In genomic region chr12:52036587-52037171, GRCh38 we compare ENCODE assay signal across 8 cellular contexts. TPM values are rescaled to one million over a fixed set of nuclear protein-coding genes. Genes with fewer than 3 reads are reported as not detected.
A peak's percentile ranks its signal among the peaks of the same experiment; 100 is the strongest.
DNase-seq lines count a peak whose midpoint lies in the region; ATAC-seq lines count a peak whose summit lies in the region.

No MANE protein-coding gene starts in this region.

- DNase-seq in Daoy (ENCODE audit: low read depth), result peak; percentile 72
- peak; percentile 78 for DNase-seq in HCEC 1CT
- peak; percentile 33 for DNase-seq in NCI-H2107 treated with DMSO at 0.1 percent for 48 hours (lab: John Stamatoyannopoulos, UW; ENCODE audit: unreplicated experiment)
- DNase-seq in activated CD4-positive, alpha-beta T cell treated with anti-CD3 and anti-CD28 coated beads, Interleukin-2, amount 10 ng/mL, durations not matched to agents 24 days and 14 days, result peak; percentile 95
- peak; percentile 90 for DNase-seq in left kidney (ENCODE audit: low read depth, low spot score)
- DNase-seq in stimulated activated CD4-positive, alpha-beta T cell treated with anti-CD3 and anti-CD28 coated beads, Interleukin-2, amount 100 ng/mL, for 24 hours, result peak; percentile 76 to 83

- H3K27ac ChIP-seq in cingulate gyrus (ENCODE audit: low read depth, low read length), result peak overlapping the region; percentile 87

- intact Hi-C loops in activated CD4-positive, alpha-beta T cell treated with anti-CD3 and anti-CD28 coated beads, Interleukin-2, amount 10 ng/mL, durations not matched to agents 24 days and 14 days (cut with micrococcal nuclease), result loop anchor here (1.0 kb wide), 2 partner anchors 11 to 15 kb away; partner anchors contain the start of gene NR4A1

- no peaks in the 10 kb centered on the region for H3K9me3 Mint-ChIP-seq in activated CD4-positive, alpha-beta T cell treated with anti-CD3 and anti-CD28 coated beads, Interleukin-2, amount 10 ng/mL, durations not matched to agents 24 days and 14 days

- no peak for ATAC-seq in GM21786 (IDR thresholded peaks at IDR 0.05; ENCODE audit: unreplicated experiment)

- H3K27ac Mint-ChIP-seq in activated CD4-positive, alpha-beta T cell treated with anti-CD3 and anti-CD28 coated beads, Interleukin-2, amount 10 ng/mL, durations not matched to agents 24 days and 14 days, result peak overlapping the region; percentile 47

- no peaks in the 10 kb centered on the region for H3K36me3 Mint-ChIP-seq in activated CD4-positive, alpha-beta T cell treated with anti-CD3 and anti-CD28 coated beads, Interleukin-2, amount 10 ng/mL, durations not matched to agents 24 days and 14 days (ENCODE audit: low read depth)

- H3K27me3 Mint-ChIP-seq in activated CD4-positive, alpha-beta T cell treated with anti-CD3 and anti-CD28 coated beads, Interleukin-2, amount 10 ng/mL, durations not matched to agents 24 days and 14 days, result peaks cover 20% of the 10 kb centered on the region

- H3K4me1 Mint-ChIP-seq in activated CD4-positive, alpha-beta T cell treated with anti-CD3 and anti-CD28 coated beads, Interleukin-2, amount 10 ng/mL, durations not matched to agents 24 days and 14 days, result peaks cover 59% of the 10 kb centered on the region

- H3K4me3 Mint-ChIP-seq in activated CD4-positive, alpha-beta T cell treated with anti-CD3 and anti-CD28 coated beads, Interleukin-2, amount 10 ng/mL, durations not matched to agents 24 days and 14 days, result peak overlapping the region; percentile 66

RNA-seq across cellular contexts. Expression of gene NR4A1, which starts 14.6 kb away (rescaled TPM):
- 1.1 and 5.1 TPM in 2 replicates for total RNA-seq in Daoy (2014; rRNA removed; shearing (Covaris generic))
- 55.0 and 57.7 TPM in 2 replicates for total RNA-seq in activated CD4-positive, alpha-beta T cell treated with anti-CD3 and anti-CD28 coated beads, Interleukin-2, amount 10 ng/mL, durations not matched to agents 24 days and 14 days

RNA-seq across cellular contexts. Expression of gene TAMALIN, which starts 29.9 kb away (rescaled TPM):
- total RNA-seq in Daoy (2014; rRNA removed; shearing (Covaris generic)), result 1.1 and 2.1 TPM in 2 replicates
- 10.4 and 12.4 TPM in 2 replicates for total RNA-seq in activated CD4-positive, alpha-beta T cell treated with anti-CD3 and anti-CD28 coated beads, Interleukin-2, amount 10 ng/mL, durations not matched to agents 24 days and 14 days

RNA-seq across cellular contexts. Expression of gene ATG101, which starts 33.1 kb away (rescaled TPM):
- 156 and 160 TPM in 2 replicates for total RNA-seq in Daoy (2014; rRNA removed; shearing (Covaris generic))
- 51.2 and 61.4 TPM in 2 replicates for total RNA-seq in activated CD4-positive, alpha-beta T cell treated with anti-CD3 and anti-CD28 coated beads, Interleukin-2, amount 10 ng/mL, durations not matched to agents 24 days and 14 days

RNA-seq across cellular contexts. Expression of gene SMIM41, which starts 42.8 kb away (rescaled TPM):
- total RNA-seq in Daoy (2014; rRNA removed; shearing (Covaris generic)), result not detected in 2 replicates
- total RNA-seq in activated CD4-positive, alpha-beta T cell treated with anti-CD3 and anti-CD28 coated beads, Interleukin-2, amount 10 ng/mL, durations not matched to agents 24 days and 14 days, result 0.19 TPM in 1 of 2 replicates, not detected in the other

Comparison
In these comparisons a context has a peak if more than half of its experiments do, and no peak if none do; other contexts are left out.
1. DNase-seq: peak in every context shown above with its lines; median percentile 95 in activated CD4-positive, alpha-beta T cell treated with anti-CD3 and anti-CD28 coated beads, Interleukin-2, amount 10 ng/mL, durations not matched to agents 24 days and 14 days; 90 in left kidney; 80 in stimulated activated CD4-positive, alpha-beta T cell treated with anti-CD3 and anti-CD28 coated beads, Interleukin-2, amount 100 ng/mL, for 24 hours; 78 in HCEC 1CT; 72 in Daoy; 33 in NCI-H2107 treated with DMSO at 0.1 percent for 48 hours.